In the genomic region with DNA sequence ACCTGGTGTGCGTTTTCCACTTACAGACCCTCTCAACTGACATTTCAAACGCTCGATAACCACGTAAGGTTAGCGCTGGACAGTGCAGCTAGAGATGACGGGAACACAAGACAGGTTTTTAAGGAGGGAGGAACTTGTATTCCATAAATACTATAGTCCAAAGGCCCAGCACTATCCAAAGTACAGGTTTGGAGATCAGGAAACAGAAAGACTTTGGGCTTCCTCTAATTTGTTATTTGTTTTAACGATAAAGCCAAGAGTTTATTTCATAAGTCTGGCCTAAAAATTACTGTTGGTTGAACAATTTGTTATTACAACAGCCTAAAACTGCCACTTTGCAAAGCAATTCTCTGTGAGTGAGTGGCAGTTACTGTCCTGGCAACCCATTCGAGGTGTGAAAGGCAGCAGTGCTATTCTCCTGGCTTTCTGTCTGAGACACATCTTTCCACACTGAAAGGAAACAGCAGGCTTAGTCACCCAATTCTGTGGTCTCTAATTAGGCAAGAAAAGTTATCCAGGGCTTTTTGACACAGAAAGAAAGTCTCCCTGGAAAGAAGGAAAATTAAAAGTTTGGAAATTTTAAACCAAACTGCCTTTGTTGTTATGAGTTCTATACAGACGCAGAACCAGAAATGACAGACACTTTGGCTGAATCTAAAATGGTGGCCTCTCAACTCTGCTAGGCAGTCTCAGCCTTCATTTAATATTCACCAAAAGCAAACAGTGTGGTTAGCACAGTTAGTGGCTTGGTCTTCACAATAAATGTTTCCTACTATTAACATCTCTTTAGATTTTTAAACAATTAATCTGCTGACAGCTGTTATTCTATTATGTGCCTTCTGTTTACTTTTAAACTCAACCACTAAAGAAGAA, we compare ENCODE assay signal across 13 cellular contexts. TPM values are rescaled to one million over a fixed set of nuclear protein-coding genes. Genes with fewer than 3 reads are reported as not detected.
A peak's percentile ranks its signal among the peaks of the same experiment; 100 is the strongest.
DNase-seq lines count a peak whose midpoint lies in the region; ATAC-seq and TF ChIP-seq lines count a peak whose summit lies in the region.
"Had no signal": no experiment of that assay in that cellular context is flagged by ENCODE, and none has a peak within 500 bp of the region (broad histone marks: within the 10 kb centered on the region; RNA-seq: fewer than 3 reads in every experiment).

No MANE protein-coding gene starts in this region.

- H3K36me3 ChIP-seq in left lung, result peaks cover 0 to 26% of the 10 kb centered on the region in 2 donors
- peaks cover 0 to 26% of the 10 kb centered on the region in 2 donors for H3K36me3 ChIP-seq in adrenal gland (replicated peaks in 1 of 2)

- H3K4me1 Mint-ChIP-seq in activated CD8-positive, alpha-beta T cell treated with anti-CD3 and anti-CD28 coated beads, Interleukin-2, amount 10 ng/mL, durations not matched to agents 7 days and 5 days (ENCODE audit: low read depth), result no peaks in the 10 kb centered on the region

- intact Hi-C loops in left lung (cut with DNase I) (loop anchor here in 1 of 2 donors (10.0 kb wide), 1 partner anchor 257 kb away; no protein-coding TSS in a partner anchor), head of caudate nucleus (cut with DNase I) (no loop called here), adrenal gland (cut with DNase I) (no loop called here)

- H3K27me3 ChIP-seq in left lung (no peaks in the 10 kb centered on the region), adrenal gland (no peaks in the 10 kb centered on the region)

- H3K4me3 Mint-ChIP-seq in activated CD8-positive, alpha-beta T cell treated with anti-CD3 and anti-CD28 coated beads, Interleukin-2, amount 10 ng/mL, durations not matched to agents 7 days and 5 days, result no peak overlapping the region
- H3K4me3 Mint-ChIP-seq: activated naive CD8-positive, alpha-beta T cell treated with anti-CD3 and anti-CD28 coated beads, Interleukin-2, amount 10 ng/mL, durations not matched to agents 7 days and 5 days; H9 had no signal

- TF ChIP-seq POLR2A in adrenal gland (IDR thresholded peaks at IDR 0.05), result no peak

- H3K27me3 Mint-ChIP-seq in activated CD8-positive, alpha-beta T cell treated with anti-CD3 and anti-CD28 coated beads, Interleukin-2, amount 10 ng/mL, durations not matched to agents 7 days and 5 days (ENCODE audit: low read depth), result no peaks in the 10 kb centered on the region
- H3K27me3 Mint-ChIP-seq: activated naive CD8-positive, alpha-beta T cell treated with anti-CD3 and anti-CD28 coated beads, Interleukin-2, amount 10 ng/mL, durations not matched to agents 7 days and 5 days had no signal

- no peaks in the 10 kb centered on the region for H3K9me3 Mint-ChIP-seq in activated CD8-positive, alpha-beta T cell treated with anti-CD3 and anti-CD28 coated beads, Interleukin-2, amount 10 ng/mL, durations not matched to agents 7 days and 5 days (ENCODE audit: insufficient read depth)
- H3K9me3 Mint-ChIP-seq: activated naive CD8-positive, alpha-beta T cell treated with anti-CD3 and anti-CD28 coated beads, Interleukin-2, amount 10 ng/mL, durations not matched to agents 7 days and 5 days; H9 had no signal

- H3K9me3 ChIP-seq in left lung, result no peaks in the 10 kb centered on the region
- no peaks in the 10 kb centered on the region for H3K9me3 ChIP-seq in adrenal gland (replicated peaks in 1 of 3)

- H3K4me3 ChIP-seq in left lung (no peak overlapping the region), adrenal gland (no peak overlapping the region)

- H3K27ac ChIP-seq in left lung, result peak overlapping the region in 1 of 2 donors; percentile 66
- no peak overlapping the region for H3K27ac ChIP-seq in adrenal gland

- ATAC-seq in activated CD8-positive, alpha-beta T cell treated with anti-CD3 and anti-CD28 coated beads, Interleukin-2, amount 10 ng/mL, durations not matched to agents 7 days and 5 days, result peak; percentile 42
- ATAC-seq in left lung, result peak; percentile 21

- POLR2A ChIA-PET in activated CD8-positive, alpha-beta T cell treated with anti-CD3 and anti-CD28 coated beads, Interleukin-2, amount 10 ng/mL, durations not matched to agents 7 days and 5 days (lab: Charles Lee), result no interaction called here

- 81 to 93% (median 89%) methylated on average over 9 of the region's 9 CpGs for WGBS in adrenal gland, 4 donors

- no peak for TF ChIP-seq CTCF in left lung (IDR thresholded peaks at IDR 0.05)
- no peak for TF ChIP-seq CTCF in adrenal gland (IDR thresholded peaks at IDR 0.05)

- DNase-seq in Ammon's horn (ENCODE audit: low spot score), result peak; percentile 40
- DNase-seq in HS-5 (ENCODE audit: low read depth), result peak; percentile 30
- no peak for DNase-seq in activated CD8-positive, alpha-beta T cell treated with anti-CD3 and anti-CD28 coated beads, Interleukin-2, amount 10 ng/mL, durations not matched to agents 7 days and 5 days
- no peak for DNase-seq in left lung
- no peak for DNase-seq in NCI-H1105 (lab: John Stamatoyannopoulos, UW)
- no peak for DNase-seq in hepatic stellate cell (ENCODE audit: low spot score)
- DNase-seq in head of caudate nucleus, result no peak
- no peak for DNase-seq in adrenal gland
- DNase-seq: activated CD4-positive, CD25-positive, alpha-beta regulatory T cell treated with anti-CD3 and anti-CD28 coated beads, Interleukin-2, amount 50 U/mL, for 72 hours; activated naive CD8-positive, alpha-beta T cell treated with anti-CD3 and anti-CD28 coated beads, Interleukin-2, amount 10 ng/mL, durations not matched to agents 7 days and 5 days; H9; NCI-H1436; nucleus accumbens had no signal

- peaks cover 3 to 44% of the 10 kb centered on the region in 2 donors for H3K4me1 ChIP-seq in left lung
- H3K4me1 ChIP-seq in adrenal gland (replicated peaks in 1 of 2), result peaks cover 5 to 18% of the 10 kb centered on the region in 2 donors

- H3K27ac Mint-ChIP-seq in activated CD8-positive, alpha-beta T cell treated with anti-CD3 and anti-CD28 coated beads, Interleukin-2, amount 10 ng/mL, durations not matched to agents 7 days and 5 days, result no peak overlapping the region
- H3K27ac Mint-ChIP-seq: activated naive CD8-positive, alpha-beta T cell treated with anti-CD3 and anti-CD28 coated beads, Interleukin-2, amount 10 ng/mL, durations not matched to agents 7 days and 5 days; H9 had no signal

- CTCF ChIA-PET in activated CD8-positive, alpha-beta T cell treated with anti-CD3 and anti-CD28 coated beads, Interleukin-2, amount 10 ng/mL, durations not matched to agents 7 days and 5 days (lab: Charles Lee), result interaction anchor here (1.0 kb wide), 1 partner anchor 13 kb away, joined by 3 read pairs; no protein-coding TSS in a partner anchor

- H3K36me3 Mint-ChIP-seq in activated CD8-positive, alpha-beta T cell treated with anti-CD3 and anti-CD28 coated beads, Interleukin-2, amount 10 ng/mL, durations not matched to agents 7 days and 5 days (ENCODE audit: low read depth), result peaks cover 21% of the 10 kb centered on the region

RNA-seq across cellular contexts. Expression of gene PSMB7, which starts 33.9 kb away (rescaled TPM):
- 100 to 1,000 TPM; 114 to 119 TPM for total RNA-seq in activated CD8-positive, alpha-beta T cell treated with anti-CD3 and anti-CD28 coated beads, Interleukin-2, amount 10 ng/mL, durations not matched to agents 7 days and 5 days
- total RNA-seq in left lung, result 100 to 1,000 TPM in 1 of 2 donors, 10 to 100 TPM in 1; 86.3 to 128 TPM
- total RNA-seq in adrenal gland, result 100 to 1,000 TPM; 107 to 258 (median 155) TPM
- 100 to 1,000 TPM; 132 to 376 (median 304) TPM for polyA plus RNA-seq in adrenal gland

Comparison
In these comparisons a context has a peak if more than half of its experiments do, and no peak if none do; other contexts are left out.
1. DNase-seq: peak in Ammon's horn (single experiment) and HS-5 (single experiment); none in activated CD8-positive, alpha-beta T cell treated with anti-CD3 and anti-CD28 coated beads, Interleukin-2, amount 10 ng/mL, durations not matched to agents 7 days and 5 days (single experiment), left lung (0 of 2), NCI-H1105 (single experiment), hepatic stellate cell (single experiment), head of caudate nucleus (0 of 42) and adrenal gland (0 of 7).